ENCODE assay signal across 9 cellular contexts in the genomic region with DNA sequence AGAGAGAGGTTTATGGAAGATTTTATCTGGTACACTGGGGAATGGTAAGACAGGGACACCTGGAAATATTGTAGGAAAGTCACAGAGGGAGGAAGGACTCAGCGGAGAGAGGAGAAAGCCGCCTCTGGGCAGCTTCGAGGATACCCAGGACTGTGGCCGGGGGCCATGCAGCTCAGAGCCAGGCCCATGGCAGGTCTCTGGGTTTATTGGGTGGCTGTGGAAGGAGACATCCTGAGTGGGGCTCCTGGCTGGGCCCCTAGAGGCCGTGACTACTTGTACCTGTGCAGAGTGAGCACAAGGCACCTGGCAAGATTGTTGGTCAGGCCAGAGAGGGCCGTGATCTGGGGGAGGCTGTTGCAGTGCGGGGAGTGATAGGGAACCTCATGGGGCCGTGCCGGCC. TPM values are rescaled to one million over a fixed set of nuclear protein-coding genes. Genes with fewer than 3 reads are reported as not detected.
DNase-seq lines count a peak whose midpoint lies in the region; ATAC-seq and TF ChIP-seq lines count a peak whose summit lies in the region.
"Had no signal": no experiment of that assay in that cellular context is flagged by ENCODE, and none has a peak within 500 bp of the region (broad histone marks: within the 10 kb centered on the region; RNA-seq: fewer than 3 reads in every experiment).

No MANE protein-coding gene starts in this region.

- H3K4me3 ChIP-seq in A673 (ENCODE audit: low read depth, low read length, poor library complexity, severe bottlenecking), result no peak overlapping the region
- H3K4me3 ChIP-seq in HUES48 (ENCODE audit: low read depth, low read length), result peak overlapping the region; percentile 10; the same call in 1 of the 2 replicates
- peak overlapping the region in 2 of 3 donors; percentile 98 to 100 for H3K4me3 ChIP-seq in breast epithelium
- no peak overlapping the region for H3K4me3 ChIP-seq in naive thymus-derived CD4-positive, alpha-beta T cell (ENCODE audit: low read length)
- H3K4me3 ChIP-seq in HAP-1, result no peak overlapping the region

- H3K27me3 ChIP-seq in A673 (replicated peaks; ENCODE audit: insufficient read depth, low read depth, low read length, poor library complexity), result no peaks in the 10 kb centered on the region
- H3K27me3 ChIP-seq in HUES48 (ENCODE audit: control insufficient read depth, insufficient read depth, low read length), result no peaks in the 10 kb centered on the region
- no peaks in the 10 kb centered on the region for H3K27me3 ChIP-seq in breast epithelium
- H3K27me3 ChIP-seq in naive thymus-derived CD4-positive, alpha-beta T cell (ENCODE audit: control insufficient read depth in 2 of 2, insufficient read depth in 2 of 2, low read length in 2 of 2), result no peaks in the 10 kb centered on the region
- no peaks in the 10 kb centered on the region for H3K27me3 ChIP-seq in HAP-1 (ENCODE audit: low read depth)

- no peak overlapping the region for H3K9ac ChIP-seq in HUES48 (ENCODE audit: low read depth, low read length)

- BruUV-seq in A673 (replicated peaks; lab: Mats Ljungman, UMichigan), result no TSS peak

- CTCF ChIA-PET in A673 (lab: Charles Lee), result no interaction called here
- CTCF ChIA-PET in naive thymus-derived CD4-positive, alpha-beta T cell (lab: Charles Lee), result interaction anchor here (0.5 kb wide), 1 partner anchor 506 kb away, joined by 4 read pairs; no protein-coding TSS in a partner anchor

- TF ChIP-seq CTCF in A673 (conservative IDR thresholded peaks at IDR 0.05; ENCODE audit: low read depth, low read length) (no peak), breast epithelium (IDR thresholded peaks at IDR 0.05) (no peak)

- H3K9me3 ChIP-seq in A673 (ENCODE audit: low read depth, low read length, poor library complexity, severe bottlenecking) (no peaks in the 10 kb centered on the region), HUES48 (ENCODE audit: control insufficient read depth, insufficient read depth, low read length) (no peaks in the 10 kb centered on the region), breast epithelium (no peaks in the 10 kb centered on the region), HAP-1 (no peaks in the 10 kb centered on the region)
- no peaks in the 10 kb centered on the region for H3K9me3 ChIP-seq in naive thymus-derived CD4-positive, alpha-beta T cell (ENCODE audit: control insufficient read depth in 2 of 3, low read length in 3 of 3)

- H3K4me1 Mint-ChIP-seq in naive thymus-derived CD4-positive, alpha-beta T cell, result peaks cover 38 to 75% (median 64%) of the 10 kb centered on the region in 7 donors

- H3K4me1 ChIP-seq in A673 (ENCODE audit: insufficient read depth, low read length, poor library complexity, severe bottlenecking) (peaks cover 33% of the 10 kb centered on the region), HUES48 (ENCODE audit: control insufficient read depth, insufficient read depth, low read length) (peaks cover 14% of the 10 kb centered on the region), breast epithelium (peaks cover 45 to 49% of the 10 kb centered on the region in 2 donors), HAP-1 (peaks cover 24% of the 10 kb centered on the region)
- H3K4me1 ChIP-seq in naive thymus-derived CD4-positive, alpha-beta T cell (ENCODE audit: control insufficient read depth in 2 of 2, insufficient read depth in 2 of 2, low read length in 2 of 2), result peaks cover 50 to 53% of the 10 kb centered on the region in 2 donors

- intact Hi-C loops in A673 (cut with micrococcal nuclease; ENCODE audit: unreplicated experiment) (no loop called here), breast epithelium (cut with DNase I; ENCODE audit: low total_unique reads) (no loop called here)
- intact Hi-C loops in naive thymus-derived CD4-positive, alpha-beta T cell (cut with micrococcal nuclease), result no loop called here

- ATAC-seq in naive thymus-derived CD4-positive, alpha-beta T cell, result no peak
- ATAC-seq in GM19351 (IDR thresholded peaks at IDR 0.05; ENCODE audit: unreplicated experiment), result no peak

- POLR2A ChIA-PET in A673 (lab: Charles Lee; ENCODE audit: low non-redundant PET), result no interaction called here
- POLR2A ChIA-PET in naive thymus-derived CD4-positive, alpha-beta T cell (lab: Charles Lee), result no interaction called here

- no peaks in the 10 kb centered on the region for H3K27me3 Mint-ChIP-seq in naive thymus-derived CD4-positive, alpha-beta T cell

- H3K36me3 ChIP-seq in A673 (ENCODE audit: insufficient read depth, low read length, poor library complexity, severe bottlenecking) (peaks cover 29% of the 10 kb centered on the region), HUES48 (ENCODE audit: control insufficient read depth, insufficient read depth, low read length) (peaks cover 32% of the 10 kb centered on the region), breast epithelium (no peaks in the 10 kb centered on the region), HAP-1 (replicated peaks) (peaks cover 59% of the 10 kb centered on the region)
- H3K36me3 ChIP-seq in naive thymus-derived CD4-positive, alpha-beta T cell (ENCODE audit: control insufficient read depth in 2 of 3, insufficient read depth in 3 of 3, low read length in 3 of 3), result peaks cover 0 to 52% (median 8%) of the 10 kb centered on the region in 3 experiments

- H3K27ac Mint-ChIP-seq in naive thymus-derived CD4-positive, alpha-beta T cell, result peak overlapping the region; percentile 25 to 93 (median 85)

- peaks cover 0 to 3% (median 0%) of the 10 kb centered on the region in 11 donors for H3K9me3 Mint-ChIP-seq in naive thymus-derived CD4-positive, alpha-beta T cell

- DNase-seq in A673 (ENCODE audit: low spot score), result no peak
- DNase-seq in breast epithelium (ENCODE audit: low spot score in 2 of 2), result no peak
- no peak for DNase-seq in naive thymus-derived CD4-positive, alpha-beta T cell
- DNase-seq in HPDE6-E6E7 (ENCODE audit: extremely low spot score), result no peak
- no peak for DNase-seq in NCI-H1417 (lab: John Stamatoyannopoulos, UW)
- DNase-seq in HAP-1 (ENCODE audit: low spot score in 2 of 2), result no peak
- DNase-seq: aorta had no signal

- no peak for TF ChIP-seq POLR2A in breast epithelium (IDR thresholded peaks at IDR 0.05)

- H3K27ac ChIP-seq in A673 (ENCODE audit: low read depth, low read length, poor library complexity, severe bottlenecking) (peak overlapping the region; percentile 54), HUES48 (ENCODE audit: low read depth, low read length) (no peak overlapping the region), breast epithelium (peak overlapping the region; percentile 95 to 98)
- H3K27ac ChIP-seq in naive thymus-derived CD4-positive, alpha-beta T cell (ENCODE audit: low read depth, low read length), result peak overlapping the region; percentile 98

- H3K36me3 Mint-ChIP-seq in naive thymus-derived CD4-positive, alpha-beta T cell, result peaks cover 0 to 7% (median 3%) of the 10 kb centered on the region in 5 donors

- peak overlapping the region; percentile 50 to 95 (median 94) for H3K4me3 Mint-ChIP-seq in naive thymus-derived CD4-positive, alpha-beta T cell

- in situ Hi-C loops in HAP-1 (cut with MboI; ENCODE audit: low sequenced_read_pairs), result no loop called here

RNA-seq across cellular contexts. Expression of gene DAZAP1, which starts 3.4 kb away (rescaled TPM):
- total RNA-seq in A673 (2021) (222 and 229 TPM in 2 replicates), breast epithelium (10 to 100 TPM; 35.8 to 50.9 (median 48.8) TPM)
- total RNA-seq in naive thymus-derived CD4-positive, alpha-beta T cell, result 100 to 1,000 TPM; 129 to 227 (median 144) TPM
- 1 to 10 TPM; 5.0 to 5.7 TPM for polyA plus RNA-seq in naive thymus-derived CD4-positive, alpha-beta T cell

RNA-seq across cellular contexts. Expression of gene GAMT, which starts 9.4 kb away (rescaled TPM):
- 18.8 and 28.5 TPM in 2 replicates for total RNA-seq in A673 (2021)
- 10 to 100 TPM; 23.6 to 40.0 (median 30.3) TPM for total RNA-seq in breast epithelium
- total RNA-seq in naive thymus-derived CD4-positive, alpha-beta T cell, result 10 to 100 TPM; 10.9 to 24.2 (median 17.5) TPM
- 10 to 100 TPM; 29.3 to 32.3 TPM for polyA plus RNA-seq in naive thymus-derived CD4-positive, alpha-beta T cell

RNA-seq across cellular contexts. Expression of gene NDUFS7, which starts 27.1 kb away (rescaled TPM):
- total RNA-seq in A673 (2021), result 101 and 111 TPM in 2 replicates
- 100 to 1,000 TPM in 1 of 3 donors, 10 to 100 TPM in 2; 67.5 to 122 (median 67.5) TPM for total RNA-seq in breast epithelium
- 100 to 1,000 TPM in 1 of 5 experiments, 10 to 100 TPM in 4; 48.4 to 101 (median 68.0) TPM for total RNA-seq in naive thymus-derived CD4-positive, alpha-beta T cell
- polyA plus RNA-seq in naive thymus-derived CD4-positive, alpha-beta T cell, result 100 to 1,000 TPM; 182 to 232 TPM

RNA-seq across cellular contexts. Expression of gene RPS15, which starts 27.4 kb away (rescaled TPM):
- total RNA-seq in A673 (2021) (1,685 and 1,696 TPM in 2 replicates), breast epithelium (1,000 to 10,000 TPM; 2,978 to 3,238 (median 2,982) TPM)
- 1,000 to 10,000 TPM; 1,300 to 2,097 (median 2,012) TPM for total RNA-seq in naive thymus-derived CD4-positive, alpha-beta T cell
- 1,000 to 10,000 TPM; 3,657 to 3,761 TPM for polyA plus RNA-seq in naive thymus-derived CD4-positive, alpha-beta T cell

RNA-seq across cellular contexts. Expression of gene APC2, which starts 39.1 kb away (rescaled TPM):
- total RNA-seq in A673 (2021), result 1.3 and 1.9 TPM in 2 replicates
- under 1 TPM; under 0.01 to 0.29 (median 0.16) TPM for total RNA-seq in breast epithelium
- under 1 TPM; 0.05 to 0.24 (median 0.10) TPM for total RNA-seq in naive thymus-derived CD4-positive, alpha-beta T cell
- under 1 TPM; 0.01 to 0.05 TPM for polyA plus RNA-seq in naive thymus-derived CD4-positive, alpha-beta T cell

Comparison
In these comparisons a context has a peak if more than half of its experiments do, and no peak if none do; other contexts are left out.
1. H3K4me3 ChIP-seq: peak in HUES48 (single experiment) and breast epithelium (2 of 3); none in A673 (single experiment), naive thymus-derived CD4-positive, alpha-beta T cell (single experiment) and HAP-1 (single experiment).